In the genomic region with DNA sequence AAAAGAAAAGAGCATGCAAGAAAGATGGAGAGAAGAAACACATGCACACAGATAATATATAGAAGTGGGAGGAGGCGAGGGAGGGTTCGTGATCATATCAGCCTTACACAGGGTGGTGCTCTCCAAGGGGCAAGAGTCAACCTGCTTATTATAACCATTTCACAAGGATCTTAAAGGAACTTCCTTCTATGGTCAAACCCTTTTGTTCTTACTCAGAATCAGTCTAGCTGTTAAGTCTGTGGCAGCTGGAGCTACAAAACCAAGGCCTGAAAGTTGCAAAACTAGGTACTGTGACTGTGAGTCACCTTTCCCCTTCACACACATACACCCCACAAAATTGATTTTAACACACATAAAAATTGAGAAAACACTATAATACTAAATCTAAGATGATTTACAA, we compare ENCODE assay signal across 8 cellular contexts. TPM values are rescaled to one million over a fixed set of nuclear protein-coding genes. Genes with fewer than 3 reads are reported as not detected.
DNase-seq lines count a peak whose midpoint lies in the region; ATAC-seq lines count a peak whose summit lies in the region.

No MANE protein-coding gene starts in this region.

- peaks cover 8% of the 10 kb centered on the region for H3K36me3 Mint-ChIP-seq in activated T-helper 1 cell treated with anti-CD3 and anti-CD28 coated beads, Interleukin-12 subunit alpha, Interleukin-12 subunit beta, Interleukin-2, Interleukin-4 antibody, amounts not matched to agents 30 ng/mL and 10 ng/mL and 1 ng/mL, durations not matched to agents 14 hours and 24 hours and 36 hours (ENCODE audit: low read depth)

- peak overlapping the region; percentile 28 for H3K4me3 Mint-ChIP-seq in activated T-helper 1 cell treated with anti-CD3 and anti-CD28 coated beads, Interleukin-12 subunit alpha, Interleukin-12 subunit beta, Interleukin-2, Interleukin-4 antibody, amounts not matched to agents 30 ng/mL and 10 ng/mL and 1 ng/mL, durations not matched to agents 14 hours and 24 hours and 36 hours

- peaks cover 7% of the 10 kb centered on the region for H3K9me3 Mint-ChIP-seq in activated T-helper 1 cell treated with anti-CD3 and anti-CD28 coated beads, Interleukin-12 subunit alpha, Interleukin-12 subunit beta, Interleukin-2, Interleukin-4 antibody, amounts not matched to agents 30 ng/mL and 10 ng/mL and 1 ng/mL, durations not matched to agents 14 hours and 24 hours and 36 hours

- intact Hi-C loops in activated T-helper 1 cell treated with anti-CD3 and anti-CD28 coated beads, Interleukin-12 subunit alpha, Interleukin-12 subunit beta, Interleukin-2, Interleukin-4 antibody, amounts not matched to agents 30 ng/mL and 10 ng/mL and 1 ng/mL, durations not matched to agents 14 hours and 24 hours and 36 hours (cut with micrococcal nuclease), result loop anchor here (1.0 to 5.0 kb wide), 11 partner anchors 9 to 906 kb away; a partner anchor contains a TSS
- intact Hi-C loops in Right ventricle myocardium inferior (cut with DNase I), result no loop called here

- no peaks in the 10 kb centered on the region for H3K27me3 Mint-ChIP-seq in activated T-helper 1 cell treated with anti-CD3 and anti-CD28 coated beads, Interleukin-12 subunit alpha, Interleukin-12 subunit beta, Interleukin-2, Interleukin-4 antibody, amounts not matched to agents 30 ng/mL and 10 ng/mL and 1 ng/mL, durations not matched to agents 14 hours and 24 hours and 36 hours (ENCODE audit: insufficient read depth)

- peak; percentile 40 for DNase-seq in ELR (ENCODE audit: low read depth)
- DNase-seq in activated T-helper 1 cell treated with anti-CD3 and anti-CD28 coated beads, Interleukin-12 subunit alpha, Interleukin-12 subunit beta, Interleukin-2, Interleukin-4 antibody, amounts not matched to agents 30 ng/mL and 10 ng/mL and 1 ng/mL, durations not matched to agents 14 hours and 24 hours and 36 hours (ENCODE audit: low spot score), result peak; percentile 49
- DNase-seq in renal cortical epithelial cell (ENCODE audit: low read depth), result peak; percentile 98
- no peak for DNase-seq in NCI-H1105 (lab: John Stamatoyannopoulos, UW)
- no peak for DNase-seq in NCI-H1105 treated with DMSO at 0.1 percent for 48 hours (lab: John Stamatoyannopoulos, UW)
- no peak for DNase-seq in Right ventricle myocardium inferior (ENCODE audit: missing footprints)

- H3K4me1 Mint-ChIP-seq in activated T-helper 1 cell treated with anti-CD3 and anti-CD28 coated beads, Interleukin-12 subunit alpha, Interleukin-12 subunit beta, Interleukin-2, Interleukin-4 antibody, amounts not matched to agents 30 ng/mL and 10 ng/mL and 1 ng/mL, durations not matched to agents 14 hours and 24 hours and 36 hours (ENCODE audit: low read depth), result peaks cover 69% of the 10 kb centered on the region

- H3K27ac Mint-ChIP-seq in activated T-helper 1 cell treated with anti-CD3 and anti-CD28 coated beads, Interleukin-12 subunit alpha, Interleukin-12 subunit beta, Interleukin-2, Interleukin-4 antibody, amounts not matched to agents 30 ng/mL and 10 ng/mL and 1 ng/mL, durations not matched to agents 14 hours and 24 hours and 36 hours, result peak overlapping the region; percentile 68

- ATAC-seq in GM21360 (IDR thresholded peaks at IDR 0.05; ENCODE audit: unreplicated experiment) (peak; percentile 98), HG03521 (IDR thresholded peaks at IDR 0.05; ENCODE audit: unreplicated experiment) (peak; percentile 87), Right ventricle myocardium inferior (no peak)

RNA-seq across cellular contexts. Expression of a gene that starts 18.5 kb away (rescaled TPM):
- 23.1 and 24.1 TPM in 2 replicates for total RNA-seq in activated T-helper 1 cell treated with anti-CD3 and anti-CD28 coated beads, Interleukin-12 subunit alpha, Interleukin-12 subunit beta, Interleukin-2, Interleukin-4 antibody, amounts not matched to agents 30 ng/mL and 10 ng/mL and 1 ng/mL, durations not matched to agents 14 hours and 24 hours and 36 hours
- total RNA-seq in renal cortical epithelial cell (29.9 and 177 TPM in 2 replicates), Right ventricle myocardium inferior (19.9 TPM)

RNA-seq across cellular contexts. Expression of a gene that starts 39.2 kb away (rescaled TPM):
- total RNA-seq in activated T-helper 1 cell treated with anti-CD3 and anti-CD28 coated beads, Interleukin-12 subunit alpha, Interleukin-12 subunit beta, Interleukin-2, Interleukin-4 antibody, amounts not matched to agents 30 ng/mL and 10 ng/mL and 1 ng/mL, durations not matched to agents 14 hours and 24 hours and 36 hours, result not detected in 2 replicates
- total RNA-seq in renal cortical epithelial cell, result 0.05 TPM in 1 of 2 replicates, not detected in the other
- total RNA-seq in Right ventricle myocardium inferior, result not detected

Comparison
In these comparisons a context has a peak if more than half of its experiments do, and no peak if none do; other contexts are left out.
1. DNase-seq: peak in ELR (single experiment), activated T-helper 1 cell treated with anti-CD3 and anti-CD28 coated beads, Interleukin-12 subunit alpha, Interleukin-12 subunit beta, Interleukin-2, Interleukin-4 antibody, amounts not matched to agents 30 ng/mL and 10 ng/mL and 1 ng/mL, durations not matched to agents 14 hours and 24 hours and 36 hours (single experiment) and renal cortical epithelial cell (single experiment); none in NCI-H1105 (single experiment), NCI-H1105 treated with DMSO at 0.1 percent for 48 hours (single experiment) and Right ventricle myocardium inferior (single experiment).